ENCODE assay signal across 8 cellular contexts in genomic region chr18:48975221-48975816, GRCh38. TPM values are rescaled to one million over a fixed set of nuclear protein-coding genes. Genes with fewer than 3 reads are reported as not detected.
DNase-seq lines count a peak whose midpoint lies in the region; ATAC-seq and TF ChIP-seq lines count a peak whose summit lies in the region.

No MANE protein-coding gene starts in this region.

- peaks cover 9% of the 10 kb centered on the region for H3K79me2 ChIP-seq in trophoblast cell (ENCODE audit: control insufficient read depth, insufficient read depth, low read length, poor library complexity)

- peak overlapping the region; percentile 93 for H2BK12ac ChIP-seq in trophoblast cell (ENCODE audit: low read length)

- H2AK5ac ChIP-seq in trophoblast cell (ENCODE audit: low read length), result peak overlapping the region; percentile 72

- H2BK120ac ChIP-seq in trophoblast cell (ENCODE audit: insufficient read depth, low read length, poor library complexity), result peak overlapping the region; percentile 96

- ATAC-seq in GM21576 (IDR thresholded peaks at IDR 0.05; ENCODE audit: unreplicated experiment), result peak; percentile 1
- peak; percentile 18; the same call in 2 of the 3 replicates for ATAC-seq in RWPE2 (ENCODE audit: low read depth)
- ATAC-seq in HG02623 (IDR thresholded peaks at IDR 0.05; ENCODE audit: unreplicated experiment), result no peak

- no peak overlapping the region for H3K23ac ChIP-seq in trophoblast cell (ENCODE audit: low read length)

- DNase-seq in AG08396 (ENCODE audit: low spot score) (peak; percentile 62), RWPE2 (ENCODE audit: low spot score) (no peak), fibroblast of pulmonary artery (ENCODE audit: low read depth) (no peak), trophoblast cell (no peak), NCI-H2081 (lab: John Stamatoyannopoulos, UW) (no peak), NCI-H2196 (lab: John Stamatoyannopoulos, UW; ENCODE audit: unreplicated experiment) (no peak)

- H3K4me3 ChIP-seq in RWPE2 (ENCODE audit: severe bottlenecking) (peak overlapping the region; percentile 65), fibroblast of pulmonary artery (replicated peaks; ENCODE audit: low read depth, low read length) (peak overlapping the region; percentile 59), trophoblast cell (ENCODE audit: low read depth, low read length) (peak overlapping the region; percentile 70)

- H3K4me1 ChIP-seq in RWPE2 (ENCODE audit: insufficient read depth, poor library complexity, severe bottlenecking), result peaks cover 6% of the 10 kb centered on the region
- peaks cover 16 to 26% of the 10 kb centered on the region in 2 experiments for H3K4me1 ChIP-seq in trophoblast cell (ENCODE audit: control insufficient read depth in 1 of 2, insufficient read depth in 2 of 2, low read length in 2 of 2)

- H3K27ac ChIP-seq in RWPE2 (ENCODE audit: poor library complexity, severe bottlenecking) (peak overlapping the region; percentile 61), trophoblast cell (ENCODE audit: low read depth, low read length) (peak overlapping the region; percentile 96)

- H3K27me3 ChIP-seq in RWPE2 (ENCODE audit: insufficient read depth, poor library complexity, severe bottlenecking) (no peaks in the 10 kb centered on the region), trophoblast cell (ENCODE audit: insufficient read depth, low read length) (no peaks in the 10 kb centered on the region)

- peak overlapping the region; percentile 92 for H3K14ac ChIP-seq in trophoblast cell (ENCODE audit: low read length)

- WGBS in trophoblast cell (ENCODE audit: extremely low coverage, insufficient coverage, insufficient read length), result no CpG with 5 or more reads among the region's 56 CpGs

- H3K4me2 ChIP-seq in trophoblast cell (ENCODE audit: low read length), result peak overlapping the region; percentile 89

- TF ChIP-seq CTCF in RWPE2 (IDR thresholded peaks at IDR 0.05; ENCODE audit: poor library complexity, severe bottlenecking) (no peak), fibroblast of pulmonary artery (IDR thresholded peaks at IDR 0.05; ENCODE audit: low read length, missing control alignments) (no peak)

- H3K18ac ChIP-seq in trophoblast cell (ENCODE audit: low read length), result peak overlapping the region; percentile 94

- peak overlapping the region; percentile 100 for H4K91ac ChIP-seq in trophoblast cell (ENCODE audit: low read depth, low read length)

- H3K79me1 ChIP-seq in trophoblast cell (ENCODE audit: low read length), result peaks cover 38% of the 10 kb centered on the region

- peak overlapping the region; percentile 84 for H2AFZ ChIP-seq in trophoblast cell (ENCODE audit: insufficient read depth, low read length, poor library complexity)

- peak overlapping the region; percentile 90 for H4K8ac ChIP-seq in trophoblast cell (ENCODE audit: low read depth, low read length)

- H2BK5ac ChIP-seq in trophoblast cell (ENCODE audit: low read depth, low read length, poor library complexity), result peak overlapping the region; percentile 97

- H3K36me3 ChIP-seq in RWPE2 (ENCODE audit: low read depth), result no peaks in the 10 kb centered on the region
- H3K36me3 ChIP-seq in trophoblast cell (ENCODE audit: control insufficient read depth in 1 of 2, insufficient read depth in 2 of 2, low read length in 2 of 2), result no peaks in the 10 kb centered on the region

- peak overlapping the region; percentile 83 for H3K9ac ChIP-seq in trophoblast cell (ENCODE audit: low read length)

- peak overlapping the region; percentile 76 for H4K12ac ChIP-seq in trophoblast cell (ENCODE audit: low read depth, low read length)

- peak overlapping the region; percentile 83 for H3K4ac ChIP-seq in trophoblast cell (ENCODE audit: low read depth, low read length)

- H3K9me3 ChIP-seq in RWPE2 (ENCODE audit: severe bottlenecking), result no peaks in the 10 kb centered on the region
- no peaks in the 10 kb centered on the region for H3K9me3 ChIP-seq in trophoblast cell (ENCODE audit: insufficient read depth, low read depth, low read length)

RNA-seq across cellular contexts. Expression of gene SMAD7, which starts 24.6 kb away (rescaled TPM):
- 108 and 116 TPM in 2 replicates for polyA plus RNA-seq in trophoblast cell (2013)
